ENCODE assay signal across 9 cellular contexts in the genomic region with DNA sequence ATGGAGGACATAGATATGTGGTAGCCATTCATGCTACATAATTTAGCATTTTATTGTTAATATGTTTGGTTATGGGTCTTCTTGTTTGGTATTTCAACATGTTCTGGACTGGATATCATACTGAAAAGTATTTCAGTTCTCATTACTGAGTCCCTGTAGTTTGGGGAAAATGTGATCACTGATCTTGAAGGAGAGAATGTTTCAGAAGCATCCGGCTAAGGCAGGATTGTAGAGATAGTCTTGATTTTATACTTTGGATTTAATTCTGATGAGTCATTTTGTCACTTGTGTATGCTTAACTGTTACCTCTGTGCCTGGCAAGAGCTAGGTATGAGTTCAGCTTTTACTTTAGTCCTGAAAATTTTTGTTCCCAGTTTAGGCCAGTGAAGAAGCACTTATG. TPM values are rescaled to one million over a fixed set of nuclear protein-coding genes. Genes with fewer than 3 reads are reported as not detected.
DNase-seq lines count a peak whose midpoint lies in the region; ATAC-seq and TF ChIP-seq lines count a peak whose summit lies in the region.
"Had no signal": no experiment of that assay in that cellular context is flagged by ENCODE, and none has a peak within 500 bp of the region (broad histone marks: within the 10 kb centered on the region; RNA-seq: fewer than 3 reads in every experiment).

No MANE protein-coding gene starts in this region.

- H3K27me3 Mint-ChIP-seq in mesothelial cell of epicardium (ENCODE audit: low read depth): no peaks in the 10 kb centered on the region

- peaks cover 76% of the 10 kb centered on the region for H3K4me1 Mint-ChIP-seq in mesothelial cell of epicardium

- H3K27me3 ChIP-seq in heart right ventricle (no peaks in the 10 kb centered on the region), brain microvascular endothelial cell (replicated peaks) (no peaks in the 10 kb centered on the region), vagina (no peaks in the 10 kb centered on the region)

- no peaks in the 10 kb centered on the region for H3K9me3 Mint-ChIP-seq in mesothelial cell of epicardium

- 33 to 43% methylated on average over 1 of the region's 1 CpG for WGBS in heart right ventricle, 2 donors

- no peak for TF ChIP-seq POLR2A in vagina (IDR thresholded peaks at IDR 0.05)

- H3K4me3 ChIP-seq in heart right ventricle: peak overlapping the region in 2 of 10 donors; percentile 26 to 68
- H3K4me3 ChIP-seq in brain microvascular endothelial cell (ENCODE audit: low read depth, low read length): peak overlapping the region; percentile 9
- no peak overlapping the region for H3K4me3 ChIP-seq in vagina

- no peak for DNase-seq in heart right ventricle
- DNase-seq in cardiac septum (ENCODE audit: low spot score): no peak
- no peak for DNase-seq in brain microvascular endothelial cell
- no peak for DNase-seq in mesothelial cell of epicardium (ENCODE audit: low spot score in 2 of 2, unreplicated experiment in 2 of 2)
- no peak for DNase-seq in vagina (ENCODE audit: extremely low spot score in 2 of 2)
- no peak for DNase-seq in GM19240 (ENCODE audit: insufficient read length, low spot score)
- no peak for DNase-seq in SHP77 (lab: John Stamatoyannopoulos, UW)
- DNase-seq: DMS 273 treated with DMSO at 0.1 percent for 48 hours had no signal

- H3K9me3 ChIP-seq in heart right ventricle (no peaks in the 10 kb centered on the region), vagina (no peaks in the 10 kb centered on the region)

- TF ChIP-seq CTCF in heart right ventricle (IDR thresholded peaks at IDR 0.05): no peak
- no peak for TF ChIP-seq CTCF in brain microvascular endothelial cell (IDR thresholded peaks at IDR 0.05; ENCODE audit: low read depth, low read length, missing control alignments)
- TF ChIP-seq CTCF in mesothelial cell of epicardium (IDR thresholded peaks at IDR 0.05; ENCODE audit: unreplicated experiment): no peak
- no peak for TF ChIP-seq CTCF in vagina (IDR thresholded peaks at IDR 0.05)

- peaks cover 21 to 87% (median 84%) of the 10 kb centered on the region in 9 donors for H3K4me1 ChIP-seq in heart right ventricle
- H3K4me1 ChIP-seq in vagina: peaks cover 90% of the 10 kb centered on the region

- peaks cover 12% of the 10 kb centered on the region for H3K36me3 Mint-ChIP-seq in mesothelial cell of epicardium

- peak overlapping the region; percentile 100 for H3K27ac Mint-ChIP-seq in mesothelial cell of epicardium

- peak overlapping the region; percentile 22 for H3K4me3 Mint-ChIP-seq in mesothelial cell of epicardium

- peaks cover 0 to 27% (median 0%) of the 10 kb centered on the region in 9 donors for H3K36me3 ChIP-seq in heart right ventricle
- peaks cover 12% of the 10 kb centered on the region for H3K36me3 ChIP-seq in brain microvascular endothelial cell (replicated peaks)
- H3K36me3 ChIP-seq in vagina: no peaks in the 10 kb centered on the region

- ATAC-seq in heart right ventricle: no peak
- no peak for ATAC-seq in HG03280 (IDR thresholded peaks at IDR 0.05; ENCODE audit: unreplicated experiment)

- intact Hi-C loops in heart right ventricle (cut with DNase I) (no loop called here), cardiac septum (cut with DNase I) (no loop called here), vagina (cut with DNase I) (no loop called here)

- peak overlapping the region; percentile 47 to 99 (median 95) for H3K27ac ChIP-seq in heart right ventricle
- H3K27ac ChIP-seq in brain microvascular endothelial cell: peak overlapping the region; percentile 98
- H3K27ac ChIP-seq in vagina: peak overlapping the region; percentile 97

- in situ Hi-C loops in brain microvascular endothelial cell (cut with HindIII; ENCODE audit: low pct_ligation_motif_present, low sequenced_read_pairs): no loop called here

RNA-seq across cellular contexts. Expression of gene CHD2, which starts 7.1 kb away (rescaled TPM):
- 10 to 100 TPM; 38.0 to 74.0 (median 56.3) TPM for total RNA-seq in heart right ventricle
- 10 to 100 TPM; 12.2 to 41.7 TPM for polyA plus RNA-seq in heart right ventricle
- total RNA-seq in cardiac septum: 59.5 TPM
- total RNA-seq in mesothelial cell of epicardium: 178 to 183 TPM (median 180 TPM) in 3 replicates
- 100 TPM for total RNA-seq in vagina
